In the genomic region with DNA sequence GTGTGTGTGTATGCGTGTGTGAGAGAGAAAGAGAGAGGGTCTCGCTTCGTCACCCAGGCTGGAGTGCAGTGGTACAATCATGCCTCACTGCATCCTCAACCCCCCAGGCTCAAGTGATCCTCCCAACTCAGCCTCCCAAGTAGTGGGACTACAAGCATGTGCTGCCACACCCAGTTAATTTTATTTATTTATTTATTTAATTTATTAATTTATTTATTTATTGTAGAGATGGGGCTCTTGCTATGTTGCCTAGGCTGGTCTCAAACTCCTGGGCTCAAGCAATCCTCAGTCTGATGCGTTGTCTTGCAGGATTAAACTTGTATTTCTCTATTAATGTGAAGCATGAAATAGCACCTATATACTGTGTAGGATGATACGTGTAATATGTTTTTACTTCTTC, we compare ENCODE assay signal across 11 cellular contexts. TPM values are rescaled to one million over a fixed set of nuclear protein-coding genes. Genes with fewer than 3 reads are reported as not detected.
"Had no signal": no experiment of that assay in that cellular context is flagged by ENCODE, and none has a peak within 500 bp of the region (broad histone marks: within the 10 kb centered on the region; RNA-seq: fewer than 3 reads in every experiment).

No MANE protein-coding gene starts in this region.

- FAIRE-seq: HepG2, HTR-8/SVneo, K562 had no signal

- H3K27ac ChIP-seq: HL-60, KMS-11 had no signal

- ATAC-seq: HepG2, K562 had no signal

- H3K4me3 ChIP-seq: K562 had no signal

- H3K9ac ChIP-seq: KMS-11 had no signal

- H3K4me2 ChIP-seq: KMS-11 had no signal

- DNase-seq: IMR-90, KBM-7, KG1 had no signal

RNA-seq across cellular contexts. Expression of a gene that starts 21.8 kb away (rescaled TPM):
- total RNA-seq: HepG2, HT-29, HT1080, IMR-90 had no signal
- polyA plus RNA-seq: HepG2, IgD-negative memory B cell, IMR-90 had no signal
